In the genomic region with DNA sequence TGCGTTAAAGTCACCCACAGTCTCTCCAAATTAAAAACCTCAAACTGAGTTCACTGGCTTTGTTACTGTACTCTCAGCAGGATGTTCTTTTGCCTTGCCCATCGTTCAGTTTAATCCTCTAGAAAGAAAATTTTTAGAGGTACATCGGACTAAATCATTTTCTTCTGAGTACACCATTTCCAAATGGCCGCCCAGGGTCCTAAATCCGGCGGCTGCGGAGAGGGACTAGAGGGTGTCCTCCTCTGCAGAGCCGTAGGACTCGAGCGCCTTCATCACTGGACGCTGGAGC, we compare ENCODE assay signal across 8 cellular contexts. TPM values are rescaled to one million over a fixed set of nuclear protein-coding genes. Genes with fewer than 3 reads are reported as not detected.
DNase-seq lines count a peak whose midpoint lies in the region; TF ChIP-seq lines count a peak whose summit lies in the region.

No MANE protein-coding gene starts in this region.

- H3K14ac ChIP-seq in mesenchymal stem cell (ENCODE audit: low read length in 2 of 2) = no peak overlapping the region

- no peak overlapping the region for H3K9ac ChIP-seq in mammary epithelial cell (ENCODE audit: insufficient read depth, low read length)
- peak overlapping the region; percentile 77 for H3K9ac ChIP-seq in mesenchymal stem cell (ENCODE audit: low read length)

- H3K4me2 ChIP-seq in mammary epithelial cell (ENCODE audit: insufficient read depth, low read depth, low read length) (peak overlapping the region; percentile 98), mesenchymal stem cell (ENCODE audit: low read length, poor library complexity, severe bottlenecking) (peak overlapping the region; percentile 40)

- no peak overlapping the region for H2BK120ac ChIP-seq in mesenchymal stem cell (ENCODE audit: low read depth, low read length)

- H4K91ac ChIP-seq in mesenchymal stem cell (ENCODE audit: low read length) = no peak overlapping the region

- no peak overlapping the region for H2BK12ac ChIP-seq in mesenchymal stem cell (ENCODE audit: low read length in 2 of 2)

- H3K36me3 Mint-ChIP-seq in HFFc6 (ENCODE audit: low read depth) (no peaks in the 10 kb centered on the region), immature natural killer cell (peaks cover 0 to 5% (median 0%) of the 10 kb centered on the region in 3 donors)
- no peaks in the 10 kb centered on the region for H3K36me3 Mint-ChIP-seq in activated naive CD4-positive, alpha-beta T cell treated with anti-CD3 and anti-CD28 coated beads for 36 hours (ENCODE audit: low read depth)

- no peak overlapping the region for H2BK15ac ChIP-seq in mesenchymal stem cell (ENCODE audit: low read depth, poor library complexity, severe bottlenecking)

- peaks cover 13% of the 10 kb centered on the region for H3K79me1 ChIP-seq in mesenchymal stem cell (replicated peaks; ENCODE audit: low read length, poor library complexity, severe bottlenecking)

- no peaks in the 10 kb centered on the region for H3K9me3 Mint-ChIP-seq in HFFc6
- peaks cover 1% of the 10 kb centered on the region for H3K9me3 Mint-ChIP-seq in activated naive CD4-positive, alpha-beta T cell treated with anti-CD3 and anti-CD28 coated beads for 36 hours
- peaks cover 0 to 22% (median 7%) of the 10 kb centered on the region in 6 donors for H3K9me3 Mint-ChIP-seq in immature natural killer cell

- dilution Hi-C loops in mammary epithelial cell (cut with HindIII; ENCODE audit: low sequenced_read_pairs) = no loop called here

- CTCF ChIA-PET in mammary epithelial cell (lab: Charles Lee; ENCODE audit: low non-redundant PET) = no interaction called here
- CTCF ChIA-PET in activated naive CD4-positive, alpha-beta T cell treated with anti-CD3 and anti-CD28 coated beads for 36 hours (lab: Charles Lee) = no interaction called here

- no peak overlapping the region for H2BK5ac ChIP-seq in mesenchymal stem cell (ENCODE audit: low read depth, low read length, poor library complexity, severe bottlenecking)

- in situ Hi-C loops in mammary epithelial cell (cut with MboI; ENCODE audit: low sequenced_read_pairs in 2 of 2) = no loop called here

- peak overlapping the region; percentile 74 for H3K27ac Mint-ChIP-seq in HFFc6
- no peak overlapping the region for H3K27ac Mint-ChIP-seq in activated naive CD4-positive, alpha-beta T cell treated with anti-CD3 and anti-CD28 coated beads for 36 hours
- H3K27ac Mint-ChIP-seq in immature natural killer cell = no peak overlapping the region

- H3K4me3 Mint-ChIP-seq in HFFc6 (peak overlapping the region; percentile 98), immature natural killer cell (peak overlapping the region in 1 of 5 donors; percentile 17)
- no peak overlapping the region for H3K4me3 Mint-ChIP-seq in activated naive CD4-positive, alpha-beta T cell treated with anti-CD3 and anti-CD28 coated beads for 36 hours

- no peak overlapping the region for H4K8ac ChIP-seq in mesenchymal stem cell (ENCODE audit: low read length)

- no peak for TF ChIP-seq CTCF in AG10803 (conservative IDR thresholded peaks at IDR 0.05; ENCODE audit: low read length)
- no peak for TF ChIP-seq CTCF in HFFc6 (IDR thresholded peaks at IDR 0.05)
- TF ChIP-seq CTCF in mammary epithelial cell (conservative IDR thresholded peaks at IDR 0.05 in 1 of 2, IDR thresholded peaks at IDR 0.05 in 1 of 2; ENCODE audit: extremely low read depth in 1 of 2, insufficient read depth in 1 of 2, low read depth in 1 of 2, low read length in 2 of 2) = no peak

- H3K27ac ChIP-seq in mammary epithelial cell (ENCODE audit: insufficient read depth, low read depth, low read length) (no peak overlapping the region), mesenchymal stem cell (ENCODE audit: low read length, poor library complexity, severe bottlenecking) (no peak overlapping the region)

- intact Hi-C loops in mammary epithelial cell (cut with micrococcal nuclease) = no loop called here
- intact Hi-C loops in activated naive CD4-positive, alpha-beta T cell treated with anti-CD3 and anti-CD28 coated beads for 36 hours (cut with micrococcal nuclease) = no loop called here

- H3K4me1 ChIP-seq in mammary epithelial cell (ENCODE audit: insufficient read depth, low read length) (peaks cover 11% of the 10 kb centered on the region), mesenchymal stem cell (ENCODE audit: control insufficient read depth, insufficient read depth, low read depth, low read length) (peaks cover 2% of the 10 kb centered on the region)

- H3K4me3 ChIP-seq in AG10803 (ENCODE audit: low read length) (peak overlapping the region; percentile 78), mammary epithelial cell (replicated peaks in 1 of 3; ENCODE audit: insufficient read depth in 1 of 3, low read depth in 2 of 3, low read length in 3 of 3) (peak overlapping the region in 2 of 3 experiments; percentile 42 to 47), mesenchymal stem cell (ENCODE audit: insufficient read depth in 1 of 2, low read depth in 1 of 2, low read length in 2 of 2) (peak overlapping the region; percentile 91 to 95)

- no peaks in the 10 kb centered on the region for H3K79me2 ChIP-seq in mammary epithelial cell (ENCODE audit: insufficient read depth, low read length)

- no peak overlapping the region for H2AK5ac ChIP-seq in mesenchymal stem cell (ENCODE audit: low read length, severe bottlenecking)

- H3K36me3 ChIP-seq in mammary epithelial cell (ENCODE audit: insufficient read depth, low read length) = no peaks in the 10 kb centered on the region
- H3K36me3 ChIP-seq in mesenchymal stem cell (ENCODE audit: control insufficient read depth in 1 of 2, insufficient read depth in 2 of 2, low read depth in 1 of 2, low read length in 2 of 2) = no peaks in the 10 kb centered on the region

- no peak overlapping the region for H3K4ac ChIP-seq in mesenchymal stem cell (ENCODE audit: low read depth in 1 of 2, low read length in 2 of 2)

- no peaks in the 10 kb centered on the region for H4K20me1 ChIP-seq in mammary epithelial cell (ENCODE audit: insufficient read depth, low read length)

- DNase-seq in AG10803 (ENCODE audit: low read depth) (no peak), HFFc6 (peak; percentile 39), mammary epithelial cell (no peak), mesenchymal stem cell (no peak), SKM-1 treated with dmso at 0.1 percent for 144 hours (lab: John Stamatoyannopoulos, UW; ENCODE audit: unreplicated experiment) (no peak), immature natural killer cell (no peak)
- DNase-seq in activated naive CD4-positive, alpha-beta T cell treated with anti-CD3 and anti-CD28 coated beads for 36 hours = no peak
- no peak for DNase-seq in activated CD4-positive, alpha-beta T cell treated with anti-CD3 and anti-CD28 coated beads for 1 hour

- WGBS in mammary epithelial cell (ENCODE audit: low coverage, missing lambda C conversion rate) = 0% methylated on average over 8 of the region's 11 CpGs
- WGBS in mesenchymal stem cell = 1% methylated on average over 11 of the region's 11 CpGs

- H3K27me3 Mint-ChIP-seq in HFFc6 (ENCODE audit: insufficient read depth) (peaks cover 2% of the 10 kb centered on the region), immature natural killer cell (ENCODE audit: low read depth in 3 of 3) (peaks cover 0 to 7% (median 0%) of the 10 kb centered on the region in 3 donors)
- H3K27me3 Mint-ChIP-seq in activated naive CD4-positive, alpha-beta T cell treated with anti-CD3 and anti-CD28 coated beads for 36 hours (ENCODE audit: low read depth) = peaks cover 32% of the 10 kb centered on the region

- H3K9me3 ChIP-seq in mammary epithelial cell (replicated peaks; ENCODE audit: insufficient read depth, low read length) = no peaks in the 10 kb centered on the region
- no peaks in the 10 kb centered on the region for H3K9me3 ChIP-seq in mesenchymal stem cell (ENCODE audit: control insufficient read depth, low read length)

- no peak overlapping the region for H3K18ac ChIP-seq in mesenchymal stem cell (ENCODE audit: low read depth in 1 of 2, low read length in 2 of 2)

- BruUV-seq in mammary epithelial cell (replicated peaks; lab: Mats Ljungman, UMichigan) = no TSS peak

- peaks cover 38% of the 10 kb centered on the region for H3K27me3 ChIP-seq in mammary epithelial cell (ENCODE audit: insufficient read depth, low read length)
- no peaks in the 10 kb centered on the region for H3K27me3 ChIP-seq in mesenchymal stem cell (ENCODE audit: control insufficient read depth in 1 of 2, insufficient read depth in 1 of 2, low read length in 2 of 2)

- H2AFZ ChIP-seq in mammary epithelial cell (ENCODE audit: low read depth, low read length) = peak overlapping the region; percentile 81
- H2AFZ ChIP-seq in mesenchymal stem cell (ENCODE audit: low read depth, low read length) = peak overlapping the region; percentile 89

- no peak overlapping the region for H3K23ac ChIP-seq in mesenchymal stem cell (ENCODE audit: low read length in 2 of 2)

- H3K4me1 Mint-ChIP-seq in HFFc6 (ENCODE audit: low read depth) (peaks cover 59% of the 10 kb centered on the region), immature natural killer cell (no peaks in the 10 kb centered on the region)
- H3K4me1 Mint-ChIP-seq in activated naive CD4-positive, alpha-beta T cell treated with anti-CD3 and anti-CD28 coated beads for 36 hours (ENCODE audit: low read depth) = peaks cover 2% of the 10 kb centered on the region

RNA-seq across cellular contexts. Expression of gene LIN7A, which starts 1.4 kb away (rescaled TPM):
- 10 to 100 TPM; 13.4 to 24.2 (median 23.0) TPM for total RNA-seq in HFFc6 (2021; fragmentation: NEBNext Ultra II Directional; extraction: Animal tissue kit (Norgen Biotek cat#: 25700))
- total RNA-seq in mammary epithelial cell = under 1 TPM in 1 of 2 donors, not detected in 1; under 0.01 TPM
- polyA plus RNA-seq in mammary epithelial cell = not detected
- polyA minus RNA-seq in mammary epithelial cell = not detected
- 1.3 TPM for polyA plus RNA-seq in mesenchymal stem cell (2013, experiment 1 of 2)
- 1.2 TPM for polyA plus RNA-seq in mesenchymal stem cell (2013, experiment 2 of 2)
- not detected for total RNA-seq in activated naive CD4-positive, alpha-beta T cell treated with anti-CD3 and anti-CD28 coated beads for 36 hours
- polyA plus RNA-seq in immature natural killer cell = under 1 TPM in 1 of 3 donors, not detected in 2; 0.35 TPM

Comparison
In these comparisons a context has a peak if more than half of its experiments do, and no peak if none do; other contexts are left out.
1. RNA of gene LIN7A, which starts 1.4 kb away (total RNA-seq): 13.4 to 24.2 TPM in HFFc6; under 0.01 TPM in mammary epithelial cell and not detected in activated naive CD4-positive, alpha-beta T cell treated with anti-CD3 and anti-CD28 coated beads for 36 hours; every median in the first group is over 10 times any median in the second.
2. Peak in every context shown above with its lines, with median percentiles within 50 percentile points of each other: H3K4me3 ChIP-seq.